ENCODE assay signal across 8 cellular contexts in the genomic region with DNA sequence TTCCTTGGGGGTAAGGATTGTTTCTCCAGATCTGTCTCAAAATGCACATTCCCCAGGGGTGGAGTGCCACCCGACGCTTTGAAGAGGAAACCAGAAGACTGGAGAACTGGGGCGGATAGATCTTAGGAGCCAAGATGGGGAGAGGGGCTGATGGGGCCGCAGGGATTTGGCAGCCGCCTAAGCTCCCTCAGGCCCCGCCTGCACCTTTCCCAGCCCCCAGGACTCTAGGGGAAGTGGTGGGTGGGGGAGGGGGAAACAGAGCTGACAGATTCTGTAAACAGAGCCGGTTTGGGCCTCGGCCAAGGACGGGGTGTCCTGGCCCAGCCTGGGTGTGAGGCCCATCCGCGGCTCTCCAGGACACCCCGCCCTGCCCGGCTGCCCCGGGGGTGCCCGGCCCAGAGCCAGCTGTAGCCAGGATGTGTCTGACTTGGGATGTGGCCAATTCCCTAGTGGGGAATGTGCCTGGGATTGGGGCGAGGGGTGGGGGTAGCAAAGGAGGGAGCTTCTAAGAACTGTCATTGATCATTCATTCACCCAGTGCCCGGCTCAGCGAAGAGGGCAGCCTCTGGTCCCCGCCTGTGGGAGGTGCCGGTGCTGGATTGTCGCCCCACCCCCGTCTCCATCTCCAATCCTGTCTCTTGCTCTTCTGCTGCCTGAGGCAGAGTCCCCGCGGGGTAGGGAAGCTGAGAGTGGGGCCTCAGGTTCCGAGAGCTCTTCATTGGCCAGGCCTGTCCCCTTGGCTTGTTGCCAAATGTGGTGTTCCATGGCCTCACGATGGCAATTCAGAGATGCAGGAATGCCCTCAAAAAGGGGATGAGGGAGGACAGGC. TPM values are rescaled to one million over a fixed set of nuclear protein-coding genes. Genes with fewer than 3 reads are reported as not detected.
DNase-seq lines count a peak whose midpoint lies in the region; ATAC-seq, FAIRE-seq and TF ChIP-seq lines count a peak whose summit lies in the region.

No MANE protein-coding gene starts in this region.

- H3K9me3 ChIP-seq in kidney (ENCODE audit: control insufficient read depth in 1 of 2, low read length in 2 of 2) = no peaks in the 10 kb centered on the region

- ATAC-seq in HG02885 (IDR thresholded peaks at IDR 0.05; ENCODE audit: poor library complexity, unreplicated experiment) = peak; percentile 15
- peak; percentile 10 to 33 for ATAC-seq in activated CD4-positive, CD25-positive, alpha-beta regulatory T cell treated with anti-CD3 and anti-CD28 coated beads, Interleukin-2, amount 50 U/mL, for 24 hours

- H3K36me3 ChIP-seq in kidney (ENCODE audit: control insufficient read depth in 1 of 2, insufficient read depth in 2 of 2, low read length in 2 of 2) = no peaks in the 10 kb centered on the region

- H3K9ac ChIP-seq in kidney (ENCODE audit: low read length in 2 of 2) = peak overlapping the region; percentile 54 to 76

- H3K4me1 ChIP-seq in kidney (ENCODE audit: control insufficient read depth in 1 of 2, insufficient read depth in 1 of 2, low read depth in 1 of 2, low read length in 2 of 2) = peaks cover 14 to 17% of the 10 kb centered on the region in 2 donors

- TF ChIP-seq CTCF in GM12865 (IDR thresholded peaks at IDR 0.05; ENCODE audit: insufficient read depth, low read depth, low read length, missing control alignments) (no peak), kidney (IDR thresholded peaks at IDR 0.05; ENCODE audit: borderline replicate concordance, extremely low read depth, insufficient read depth) (no peak)

- H3K4me3 ChIP-seq in GM12865 (ENCODE audit: low read depth, low read length) (peak overlapping the region; percentile 79), kidney (ENCODE audit: low read length in 2 of 2) (peak overlapping the region; percentile 61 to 74)

- no peak for FAIRE-seq in kidney (lab: Jason Lieb, UNC)

- DNase-seq in GM12865 (ENCODE audit: low read depth) (peak; percentile 65), NCI-H2196 treated with DMSO at 0.1 percent for 48 hours (lab: John Stamatoyannopoulos, UW; ENCODE audit: unreplicated experiment) (peak; percentile 94), kidney (peak; percentile 99)
- DNase-seq in stimulated activated CD4-positive, alpha-beta T cell treated with anti-CD3 and anti-CD28 coated beads, Interleukin-12 subunit alpha, Interleukin-12 subunit beta, amount 100 ng/mL, for 4 hours = peak; percentile 30
- no peak for DNase-seq in effector CD4-positive, alpha-beta T cell

- intact Hi-C loops in kidney (cut with DNase I) = no loop called here

- H3K27ac ChIP-seq in cingulate gyrus (ENCODE audit: low read depth, low read length) = peak overlapping the region; percentile 97
- peak overlapping the region; percentile 91 to 98 for H3K27ac ChIP-seq in kidney (ENCODE audit: low read depth in 2 of 2, low read length in 2 of 2)

RNA-seq across cellular contexts. Expression of gene CDKN2AIPNL, which starts 54.8 kb away (rescaled TPM):
- 19.0 TPM for total RNA-seq in kidney
- 38.2 TPM for polyA plus RNA-seq in kidney (ENCODE audit: insufficient read depth, low read depth, low replicate concordance)

RNA-seq across cellular contexts. Expression of gene JADE2, which starts 59.0 kb away (rescaled TPM):
- total RNA-seq in kidney = 99.6 TPM
- polyA plus RNA-seq in kidney (ENCODE audit: insufficient read depth, low read depth, low replicate concordance) = 9.2 TPM
